In genomic region chr12:110760204-110760609, GRCh38 we compare ENCODE assay signal across 1 cellular context.
TF ChIP-seq lines count a peak whose summit lies in the region.

No MANE protein-coding gene starts in this region.

TF ChIP-seq in K562, 482 proteins besides CTCF, POLR2A, EP300 and RAD21 (continued from another document and continues in another):
- TF ChIP-seq ZBTB12 (CRISPR knock-in tag; IDR thresholded peaks at IDR 0.05): no peak
- peak; percentile 87 for TF ChIP-seq ZNF316 (IDR thresholded peaks at IDR 0.05)
- TF ChIP-seq RFX1 (IDR thresholded peaks at IDR 0.05): no peak
- TF ChIP-seq SIN3A (IDR thresholded peaks at IDR 0.05; ENCODE audit: borderline replicate concordance in 2 of 2, control insufficient read depth in 1 of 2, low read depth in 2 of 2, low read length in 2 of 2): no peak
- TF ChIP-seq, protein P1, sequence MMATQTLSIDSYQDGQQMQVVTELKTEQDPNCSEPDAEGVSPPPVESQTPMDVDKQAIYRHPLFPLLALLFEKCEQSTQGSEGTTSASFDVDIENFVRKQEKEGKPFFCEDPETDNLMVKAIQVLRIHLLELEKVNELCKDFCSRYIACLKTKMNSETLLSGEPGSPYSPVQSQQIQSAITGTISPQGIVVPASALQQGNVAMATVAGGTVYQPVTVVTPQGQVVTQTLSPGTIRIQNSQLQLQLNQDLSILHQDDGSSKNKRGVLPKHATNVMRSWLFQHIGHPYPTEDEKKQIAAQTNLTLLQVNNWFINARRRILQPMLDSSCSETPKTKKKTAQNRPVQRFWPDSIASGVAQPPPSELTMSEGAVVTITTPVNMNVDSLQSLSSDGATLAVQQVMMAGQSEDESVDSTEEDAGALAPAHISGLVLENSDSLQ (IDR thresholded peaks at IDR 0.05): peak; percentile 61
- no peak for TF ChIP-seq CHCHD3 (CRISPR knock-in tag; IDR thresholded peaks at IDR 0.05)
- TF ChIP-seq MEIS2 (IDR thresholded peaks at IDR 0.05; ENCODE audit: partially characterized antibody): peak; percentile 41
- no peak for TF ChIP-seq ZNF140 (CRISPR knock-in tag; IDR thresholded peaks at IDR 0.05)
- TF ChIP-seq CREM (IDR thresholded peaks at IDR 0.05; ENCODE audit: low read depth): 0 out of 2 replicates have a peak, but pooled peaks have one; percentile 25
- 0 out of 2 replicates have a peak, but pooled peaks have one; percentile 16 for TF ChIP-seq ZBTB7A (IDR thresholded peaks at IDR 0.05; ENCODE audit: borderline replicate concordance, control insufficient read depth, low read depth, low read length)
- TF ChIP-seq SMARCE1 (IDR thresholded peaks at IDR 0.05): peak; percentile 89
- TF ChIP-seq ZNF780A (CRISPR knock-in tag; IDR thresholded peaks at IDR 0.05): no peak
- no peak for TF ChIP-seq ZKSCAN3 (CRISPR knock-in tag; IDR thresholded peaks at IDR 0.05)
- TF ChIP-seq ZNF277 (CRISPR knock-in tag; IDR thresholded peaks at IDR 0.05; ENCODE audit: borderline replicate concordance): no peak
- no peak for TF ChIP-seq PHF8 (IDR thresholded peaks at IDR 0.05; ENCODE audit: borderline replicate concordance, low read length)
- TF ChIP-seq TAL1 (IDR thresholded peaks at IDR 0.05): peak; percentile 14; the same call in 1 of the 2 replicates
- TF ChIP-seq RBM25 (IDR thresholded peaks at IDR 0.05; ENCODE audit: low read depth, low read length, severe bottlenecking): no peak
- TF ChIP-seq SP2 (IDR thresholded peaks at IDR 0.05; ENCODE audit: extremely low read depth, low read depth, low read length, poor library complexity, severe bottlenecking): no peak
- TF ChIP-seq ARID2 (IDR thresholded peaks at IDR 0.05): no peak
- no peak for TF ChIP-seq HMGN3 (IDR thresholded peaks at IDR 0.05; ENCODE audit: borderline replicate concordance, extremely low read depth, insufficient read length, low read depth, low read length)
- TF ChIP-seq MXI1 (IDR thresholded peaks at IDR 0.05; ENCODE audit: low read depth, low read length): no peak
- TF ChIP-seq ZBTB26 (CRISPR knock-in tag; IDR thresholded peaks at IDR 0.05): no peak
- TF ChIP-seq CBX2 (IDR thresholded peaks at IDR 0.05; ENCODE audit: insufficient read depth, low read length, poor library complexity, severe bottlenecking): no peak
- no peak for TF ChIP-seq SNRNP70 (optimal IDR thresholded peaks at IDR 0.05; ENCODE audit: low read depth, low read length)
- no peak for TF ChIP-seq CLOCK (CRISPR knock-in tag; IDR thresholded peaks at IDR 0.05; ENCODE audit: borderline replicate concordance)
- no peak for TF ChIP-seq ZNF143 (CRISPR knock-in tag; IDR thresholded peaks at IDR 0.05)
- no peak for TF ChIP-seq ZNF740 (CRISPR knock-in tag; IDR thresholded peaks at IDR 0.05)
- TF ChIP-seq ZNF740 (tag; IDR thresholded peaks at IDR 0.05): no peak
- no peak for TF ChIP-seq ZNF324 (CRISPR knock-in tag; IDR thresholded peaks at IDR 0.05)
- TF ChIP-seq JUND (IDR thresholded peaks at IDR 0.05; ENCODE audit: borderline replicate concordance, low read depth, low read length): peak; percentile 96
- peak; percentile 90; the same call in 2 of the 3 replicates for TF ChIP-seq JUND (tag; IDR thresholded peaks at IDR 0.05; ENCODE audit: borderline replicate concordance, low read depth, low read length)
- peak; percentile 75 for TF ChIP-seq LEF1 (IDR thresholded peaks at IDR 0.05)
- no peak for TF ChIP-seq ETV6 (IDR thresholded peaks at IDR 0.05; ENCODE audit: borderline replicate concordance in 1 of 2, low read depth in 2 of 2, low read length in 1 of 2)
- no peak for TF ChIP-seq ETV6 (CRISPR knock-in tag; IDR thresholded peaks at IDR 0.05; ENCODE audit: borderline replicate concordance)
- TF ChIP-seq C11orf30 (IDR thresholded peaks at IDR 0.05; ENCODE audit: low read depth): peak; percentile 87
- TF ChIP-seq BCOR (IDR thresholded peaks at IDR 0.05): no peak
- TF ChIP-seq GTF2B (IDR thresholded peaks at IDR 0.05; ENCODE audit: extremely low read depth, insufficient read length): no peak
- TF ChIP-seq ZBTB1 (CRISPR knock-in tag; IDR thresholded peaks at IDR 0.05; ENCODE audit: borderline replicate concordance, low read depth): no peak
- TF ChIP-seq IFI16 (CRISPR knock-in tag; IDR thresholded peaks at IDR 0.05): no peak
- TF ChIP-seq POLR3A (IDR thresholded peaks at IDR 0.05; ENCODE audit: borderline replicate concordance, extremely low read depth, insufficient read depth, insufficient read length): no peak
- no peak for TF ChIP-seq ZNF707 (CRISPR knock-in tag; conservative IDR thresholded peaks at IDR 0.05)
- TF ChIP-seq PBX2 (CRISPR knock-in tag; IDR thresholded peaks at IDR 0.05; ENCODE audit: low read depth): no peak
- no peak for TF ChIP-seq PBX2 (tag; conservative IDR thresholded peaks at IDR 0.05; ENCODE audit: low read depth)
- TF ChIP-seq NFYB (IDR thresholded peaks at IDR 0.05; ENCODE audit: extremely low read depth, insufficient read length): no peak
- TF ChIP-seq, protein P2, sequence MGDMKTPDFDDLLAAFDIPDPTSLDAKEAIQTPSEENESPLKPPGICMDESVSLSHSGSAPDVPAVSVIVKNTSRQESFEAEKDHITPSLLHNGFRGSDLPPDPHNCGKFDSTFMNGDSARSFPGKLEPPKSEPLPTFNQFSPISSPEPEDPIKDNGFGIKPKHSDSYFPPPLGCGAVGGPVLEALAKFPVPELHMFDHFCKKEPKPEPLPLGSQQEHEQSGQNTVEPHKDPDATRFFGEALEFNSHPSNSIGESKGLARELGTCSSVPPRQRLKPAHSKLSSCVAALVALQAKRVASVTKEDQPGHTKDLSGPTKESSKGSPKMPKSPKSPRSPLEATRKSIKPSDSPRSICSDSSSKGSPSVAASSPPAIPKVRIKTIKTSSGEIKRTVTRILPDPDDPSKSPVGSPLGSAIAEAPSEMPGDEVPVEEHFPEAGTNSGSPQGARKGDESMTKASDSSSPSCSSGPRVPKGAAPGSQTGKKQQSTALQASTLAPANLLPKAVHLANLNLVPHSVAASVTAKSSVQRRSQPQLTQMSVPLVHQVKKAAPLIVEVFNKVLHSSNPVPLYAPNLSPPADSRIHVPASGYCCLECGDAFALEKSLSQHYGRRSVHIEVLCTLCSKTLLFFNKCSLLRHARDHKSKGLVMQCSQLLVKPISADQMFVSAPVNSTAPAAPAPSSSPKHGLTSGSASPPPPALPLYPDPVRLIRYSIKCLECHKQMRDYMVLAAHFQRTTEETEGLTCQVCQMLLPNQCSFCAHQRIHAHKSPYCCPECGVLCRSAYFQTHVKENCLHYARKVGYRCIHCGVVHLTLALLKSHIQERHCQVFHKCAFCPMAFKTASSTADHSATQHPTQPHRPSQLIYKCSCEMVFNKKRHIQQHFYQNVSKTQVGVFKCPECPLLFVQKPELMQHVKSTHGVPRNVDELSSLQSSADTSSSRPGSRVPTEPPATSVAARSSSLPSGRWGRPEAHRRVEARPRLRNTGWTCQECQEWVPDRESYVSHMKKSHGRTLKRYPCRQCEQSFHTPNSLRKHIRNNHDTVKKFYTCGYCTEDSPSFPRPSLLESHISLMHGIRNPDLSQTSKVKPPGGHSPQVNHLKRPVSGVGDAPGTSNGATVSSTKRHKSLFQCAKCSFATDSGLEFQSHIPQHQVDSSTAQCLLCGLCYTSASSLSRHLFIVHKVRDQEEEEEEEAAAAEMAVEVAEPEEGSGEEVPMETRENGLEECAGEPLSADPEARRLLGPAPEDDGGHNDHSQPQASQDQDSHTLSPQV (IDR thresholded peaks at IDR 0.05): no peak
- TF ChIP-seq YBX1 (IDR thresholded peaks at IDR 0.05): no peak
- no peak for TF ChIP-seq ZNF696 (CRISPR knock-in tag; conservative IDR thresholded peaks at IDR 0.05)
- TF ChIP-seq CBX5 (IDR thresholded peaks at IDR 0.05; ENCODE audit: borderline replicate concordance, low read depth): no peak
- no peak for TF ChIP-seq CSDE1 (IDR thresholded peaks at IDR 0.05)
- TF ChIP-seq KLF1 (tag; IDR thresholded peaks at IDR 0.05): no peak
- TF ChIP-seq STAT5B (CRISPR knock-in tag; IDR thresholded peaks at IDR 0.05): no peak
- TF ChIP-seq SOX6 (IDR thresholded peaks at IDR 0.05): peak; percentile 57; the same call in 1 of the 2 replicates
- no peak for TF ChIP-seq SMARCA5 (IDR thresholded peaks at IDR 0.05)
- no peak for TF ChIP-seq DMBX1 (CRISPR knock-in tag; IDR thresholded peaks at IDR 0.05; ENCODE audit: borderline replicate concordance)
- no peak for TF ChIP-seq XRCC3 (IDR thresholded peaks at IDR 0.05)
